In genomic region chr19:30158067-30158892, GRCh38 we compare ENCODE assay signal across 17 cellular contexts.
DNase-seq lines count a peak whose midpoint lies in the region; TF ChIP-seq lines count a peak whose summit lies in the region.
"Had no signal": no experiment of that assay in that cellular context is flagged by ENCODE, and none has a peak within 500 bp of the region (broad histone marks: within the 10 kb centered on the region; RNA-seq: fewer than 3 reads in every experiment).

No MANE protein-coding gene starts in this region.

- H3K4me1 ChIP-seq in BLaER1 (0 out of 2 replicates have a peak, but pooled peaks cover 7% of the 10 kb centered on the region), H9 (ENCODE audit: insufficient read depth, low read length) (no peaks in the 10 kb centered on the region)

- no peak overlapping the region for H2BK15ac ChIP-seq in H9 (ENCODE audit: low read depth, low read length)

- H3K79me1 ChIP-seq in H9 (ENCODE audit: insufficient read depth, low read depth, low read length, poor library complexity, severe bottlenecking), result no peaks in the 10 kb centered on the region

- H3K27ac Mint-ChIP-seq in H9, result no peak overlapping the region
- H3K27ac Mint-ChIP-seq: B cell; CD4-positive, alpha-beta memory T cell had no signal

- no peak overlapping the region for H2AK5ac ChIP-seq in H9 (ENCODE audit: insufficient read length, low read length)

- H4K91ac ChIP-seq in H9 (ENCODE audit: insufficient read length, low read depth, low read length), result no peak overlapping the region

- H3K14ac ChIP-seq in H9 (ENCODE audit: insufficient read depth, low read length), result peak overlapping the region; percentile 22; the same call in 1 of the 2 replicates

- no peak overlapping the region for H3K23ac ChIP-seq in H9 (ENCODE audit: insufficient read length, low read depth, low read length)

- no peaks in the 10 kb centered on the region for H3K27me3 ChIP-seq in BLaER1
- H3K27me3 ChIP-seq in H9 (ENCODE audit: insufficient read depth, low read length), result no peaks in the 10 kb centered on the region

- H3K9me3 ChIP-seq in BLaER1 (no peaks in the 10 kb centered on the region), H9 (ENCODE audit: control insufficient read depth, low read depth, low read length) (no peaks in the 10 kb centered on the region)

- H4K5ac ChIP-seq in H9 (ENCODE audit: insufficient read length, low read depth, low read length), result no peak overlapping the region

- H3K4me3 ChIP-seq in BLaER1 (no peak overlapping the region), coronary artery (no peak overlapping the region)

- no peaks in the 10 kb centered on the region for H3K79me2 ChIP-seq in H9 (ENCODE audit: insufficient read depth, low read length)

- no CpG with 5 or more reads among the region's 11 CpGs for WGBS in H9 (ENCODE audit: extremely low coverage, insufficient read length, low lambda C conversion rate)

- no peak overlapping the region for H3K4ac ChIP-seq in H9 (ENCODE audit: low read depth, low read length)

- H4K8ac ChIP-seq in H9 (replicated peaks; ENCODE audit: insufficient read length, low read depth, low read length), result no peak overlapping the region

- TF ChIP-seq CTCF in H9 (conservative IDR thresholded peaks at IDR 0.05) (no peak), coronary artery (IDR thresholded peaks at IDR 0.05) (no peak)

- H3K27me3 Mint-ChIP-seq in H9 (ENCODE audit: low read depth), result peaks cover 5% of the 10 kb centered on the region

- no peak overlapping the region for H2BK120ac ChIP-seq in H9 (ENCODE audit: low read depth, low read length, poor library complexity, severe bottlenecking)

- H3K4me2 ChIP-seq in BLaER1 (peak overlapping the region; percentile 14; the same call in 1 of the 2 replicates), H9 (ENCODE audit: insufficient read depth, insufficient read length, low read length) (no peak overlapping the region)

- H4K20me1 ChIP-seq in BLaER1, result no peaks in the 10 kb centered on the region
- H4K20me1 ChIP-seq in H9 (ENCODE audit: control insufficient read depth, insufficient read depth, insufficient read length), result no peaks in the 10 kb centered on the region

- H2BK5ac ChIP-seq in H9 (ENCODE audit: insufficient read length, low read length), result no peak overlapping the region

- no peaks in the 10 kb centered on the region for H3K36me3 ChIP-seq in BLaER1

- no peak overlapping the region for H3K18ac ChIP-seq in H9 (ENCODE audit: insufficient read length, low read depth, low read length)

- DNase-seq in H9 (peak; percentile 10), NCI-H1436 treated with DMSO at 0.1 percent for 48 hours (lab: John Stamatoyannopoulos, UW) (peak; percentile 71), coronary artery (ENCODE audit: low spot score) (peak; percentile 45), NCI-H146 treated with DMSO at 0.1 percent for 48 hours (lab: John Stamatoyannopoulos, UW; ENCODE audit: unreplicated experiment) (no peak), T-helper 9 cell (no peak), LoVo (ENCODE audit: low spot score) (no peak)
- DNase-seq: CD4-positive, alpha-beta memory T cell; COR-L47; DMS153; DMS79 treated with DMSO at 0.1 percent for 48 hours; EL; GOT3; HCEC 1CT had no signal

- H3K4me3 Mint-ChIP-seq in H9, result no peak overlapping the region
- H3K4me3 Mint-ChIP-seq: B cell; CD4-positive, alpha-beta memory T cell had no signal

- H2BK12ac ChIP-seq in H9 (ENCODE audit: insufficient read length, low read depth, low read length), result no peak overlapping the region

- H3K27ac ChIP-seq in BLaER1, result no peak overlapping the region
- H3K27ac ChIP-seq in H9 (ENCODE audit: insufficient read length, low read depth, low read length), result no peak overlapping the region
- no peak overlapping the region for H3K27ac ChIP-seq in coronary artery
- H3K27ac ChIP-seq: C4-2B, HL-60 had no signal

- H2AFZ ChIP-seq in H9 (ENCODE audit: low read length), result no peak overlapping the region

- peaks cover 2 to 3% of the 10 kb centered on the region in 2 experiments; a peak in 2 of 5 replicates for H3K9me3 Mint-ChIP-seq in H9

- H3K56ac ChIP-seq in H9 (ENCODE audit: insufficient read length, low read depth, low read length), result no peak overlapping the region

- no peaks in the 10 kb centered on the region for H3K36me3 Mint-ChIP-seq in H9 (ENCODE audit: insufficient read depth in 1 of 3, low read depth in 3 of 3)
- H3K36me3 Mint-ChIP-seq: CD4-positive, alpha-beta memory T cell had no signal

- H3K9ac ChIP-seq in BLaER1 (no peak overlapping the region), H9 (ENCODE audit: extremely low read depth, insufficient read length, low read length) (no peak overlapping the region)

- peaks cover 1 to 6% of the 10 kb centered on the region in 2 experiments; a peak in 1 of 4 replicates for H3K4me1 Mint-ChIP-seq in H9

- no peak overlapping the region for H3T11ph ChIP-seq in H9 (ENCODE audit: low read length)

- no peak overlapping the region for H2BK20ac ChIP-seq in H9 (ENCODE audit: low read depth, low read length, poor library complexity, severe bottlenecking)

- H3K23me2 ChIP-seq in H9 (ENCODE audit: insufficient read length, low read depth, low read length, poor library complexity, severe bottlenecking), result no peaks in the 10 kb centered on the region

Comparison
In these comparisons a context has a peak if more than half of its experiments do, and no peak if none do; other contexts are left out.
1. DNase-seq: peak in H9 (single experiment), NCI-H1436 treated with DMSO at 0.1 percent for 48 hours (single experiment) and coronary artery (single experiment); none in NCI-H146 treated with DMSO at 0.1 percent for 48 hours (single experiment), T-helper 9 cell (single experiment) and LoVo (single experiment).